In the genomic region with DNA sequence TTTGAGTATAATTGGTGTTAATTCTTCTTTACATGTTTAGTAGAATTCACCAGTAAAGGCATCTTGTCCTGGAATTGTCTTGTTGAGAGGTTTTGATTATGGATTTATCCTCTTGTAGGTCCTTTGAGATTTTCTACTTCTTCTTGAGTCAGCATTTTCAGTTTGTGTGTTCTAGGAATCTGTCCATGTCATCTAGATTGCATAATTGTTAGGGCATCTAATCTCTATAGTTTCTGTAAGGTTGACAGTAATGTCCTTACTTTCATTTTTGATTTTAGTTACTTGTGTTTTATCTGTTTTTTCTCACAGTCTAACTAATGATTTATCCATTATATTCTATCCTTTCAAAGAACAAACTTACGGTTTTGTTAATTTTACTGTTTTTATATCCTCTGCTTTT, we compare ENCODE assay signal across 9 cellular contexts.
DNase-seq lines count a peak whose midpoint lies in the region; ATAC-seq and TF ChIP-seq lines count a peak whose summit lies in the region.
"Had no signal": no experiment of that assay in that cellular context is flagged by ENCODE, and none has a peak within 500 bp of the region (broad histone marks: within the 10 kb centered on the region; RNA-seq: fewer than 3 reads in every experiment).

No MANE protein-coding gene starts in this region.

- peak overlapping the region; percentile 65 to 84 for H3K4me3 Mint-ChIP-seq in CD14-positive monocyte
- peak overlapping the region; percentile 67 for H3K4me3 Mint-ChIP-seq in activated naive CD8-positive, alpha-beta T cell treated with anti-CD3 and anti-CD28 coated beads, Interleukin-2, amount 10 ng/mL, durations not matched to agents 7 days and 5 days

- DNase-seq in CD14-positive monocyte (ENCODE audit: low spot score) (no peak), NCI-H2171 treated with DMSO at 0.1 percent for 48 hours (lab: John Stamatoyannopoulos, UW) (no peak), kidney tubule cell (ENCODE audit: low spot score) (no peak), EL (no peak)
- DNase-seq in activated naive CD8-positive, alpha-beta T cell treated with anti-CD3 and anti-CD28 coated beads, Interleukin-2, amount 10 ng/mL, durations not matched to agents 7 days and 5 days, result no peak

- ATAC-seq in GM18868 (IDR thresholded peaks at IDR 0.05; ENCODE audit: unreplicated experiment), result peak; percentile 58
- peak; percentile 62 for ATAC-seq in HG03354 (IDR thresholded peaks at IDR 0.05; ENCODE audit: poor library complexity, severe bottlenecking, unreplicated experiment)
- ATAC-seq in activated naive CD8-positive, alpha-beta T cell treated with anti-CD3 and anti-CD28 coated beads, Interleukin-2, amount 10 ng/mL, durations not matched to agents 7 days and 5 days (ENCODE audit: low read depth), result no peak
- ATAC-seq in GM21526 (IDR thresholded peaks at IDR 0.05; ENCODE audit: low FRiP score, unreplicated experiment), result no peak
- ATAC-seq: HCT116 had no signal

- no peaks in the 10 kb centered on the region for H3K36me3 Mint-ChIP-seq in CD14-positive monocyte
- no peaks in the 10 kb centered on the region for H3K36me3 Mint-ChIP-seq in activated naive CD8-positive, alpha-beta T cell treated with anti-CD3 and anti-CD28 coated beads, Interleukin-2, amount 10 ng/mL, durations not matched to agents 7 days and 5 days

- peak overlapping the region; percentile 26 to 91 (median 70) for H3K27ac Mint-ChIP-seq in CD14-positive monocyte
- H3K27ac Mint-ChIP-seq in activated naive CD8-positive, alpha-beta T cell treated with anti-CD3 and anti-CD28 coated beads, Interleukin-2, amount 10 ng/mL, durations not matched to agents 7 days and 5 days, result peak overlapping the region; percentile 7

- no peak for TF ChIP-seq CTCF in CD14-positive monocyte (IDR thresholded peaks at IDR 0.05)

- POLR2A ChIA-PET in activated naive CD8-positive, alpha-beta T cell treated with anti-CD3 and anti-CD28 coated beads, Interleukin-2, amount 10 ng/mL, durations not matched to agents 7 days and 5 days (lab: Charles Lee), result no interaction called here

- peaks cover 0 to 5% (median 2%) of the 10 kb centered on the region in 3 donors for H3K27me3 Mint-ChIP-seq in CD14-positive monocyte (ENCODE audit: low read depth in 3 of 3)
- no peaks in the 10 kb centered on the region for H3K27me3 Mint-ChIP-seq in activated naive CD8-positive, alpha-beta T cell treated with anti-CD3 and anti-CD28 coated beads, Interleukin-2, amount 10 ng/mL, durations not matched to agents 7 days and 5 days

- intact Hi-C loops in CD14-positive monocyte (cut with micrococcal nuclease), result loop anchor here in 1 of 2 donors (5.0 kb wide), 1 partner anchor 41 kb away; no protein-coding TSS in a partner anchor

- H3K4me1 Mint-ChIP-seq in CD14-positive monocyte, result peaks cover 19% of the 10 kb centered on the region
- H3K4me1 Mint-ChIP-seq in activated naive CD8-positive, alpha-beta T cell treated with anti-CD3 and anti-CD28 coated beads, Interleukin-2, amount 10 ng/mL, durations not matched to agents 7 days and 5 days, result peaks cover 14% of the 10 kb centered on the region

- peaks cover 0 to 2% (median 0%) of the 10 kb centered on the region in 7 donors for H3K9me3 Mint-ChIP-seq in CD14-positive monocyte
- no peaks in the 10 kb centered on the region for H3K9me3 Mint-ChIP-seq in activated naive CD8-positive, alpha-beta T cell treated with anti-CD3 and anti-CD28 coated beads, Interleukin-2, amount 10 ng/mL, durations not matched to agents 7 days and 5 days

Comparison
In these comparisons a context has a peak if more than half of its experiments do, and no peak if none do; other contexts are left out.
1. ATAC-seq: peak in GM18868 (single experiment) and HG03354 (single experiment); none in activated naive CD8-positive, alpha-beta T cell treated with anti-CD3 and anti-CD28 coated beads, Interleukin-2, amount 10 ng/mL, durations not matched to agents 7 days and 5 days (single experiment) and GM21526 (single experiment).